ENCODE assay signal across 28 cellular contexts in genomic region chr3:113113361-113113760, GRCh38.
"Had no signal": no experiment of that assay in that cellular context is flagged by ENCODE, and none has a peak within 500 bp of the region (broad histone marks: within the 10 kb centered on the region; RNA-seq: fewer than 3 reads in every experiment).

No MANE protein-coding gene starts in this region.

- H3K4me3 ChIP-seq: cardiac muscle cell, MG63, SJCRH30 had no signal

- H3K36me3 ChIP-seq: cardiac muscle cell, MG63, SJCRH30 had no signal

- H3K27ac Mint-ChIP-seq: activated CD4-positive, alpha-beta memory T cell treated with anti-CD3 and anti-CD28 coated beads for 36 hours; activated naive CD8-positive, alpha-beta T cell treated with anti-CD3 and anti-CD28 coated beads for 36 hours; activated T-cell treated with anti-CD3 and anti-CD28 coated beads, Interleukin-2, amount 50 U/mL, for 24 hours; activated T-helper 1 cell treated with anti-CD3 and anti-CD28 coated beads, Interleukin-12 subunit alpha, Interleukin-12 subunit beta, Interleukin-2, Interleukin-4 antibody, amounts not matched to agents 30 ng/mL and 10 ng/mL and 1 ng/mL, durations not matched to agents 14 hours and 24 hours and 36 hours; T-helper 1 cell treated with Interleukin-12 subunit alpha and Interleukin-12 subunit beta and Interleukin-4 antibody, amounts not matched to agents 30 μg/mL and 1 μg/mL, for 36 hours; T-helper 2 cell treated with Interferon-gamma antibody and Interleukin-4, amounts not matched to agents 5 μg/mL and 100 μg/mL, for 36 hours had no signal

- H3K4me2 ChIP-seq: SK-N-SH had no signal

- DNase-seq: activated CD4-positive, alpha-beta memory T cell treated with anti-CD3 and anti-CD28 coated beads for 36 hours; activated CD4-positive, alpha-beta T cell treated with anti-CD3 and anti-CD28 coated beads, Interleukin-2, amount 50 U/mL, for 1 hour; activated gamma-delta T cell treated with Interleukin-2 at 50 U/mL for 16 hours; activated naive CD4-positive, alpha-beta T cell treated with anti-CD3 and anti-CD28 coated beads, Interleukin-2, amount 50 U/mL, for 16 hours; activated naive CD8-positive, alpha-beta T cell treated with anti-CD3 and anti-CD28 coated beads for 36 hours; activated T-cell treated with anti-CD3 and anti-CD28 coated beads, Interleukin-2, amount 50 U/mL, for 24 hours; amniotic stem cell; aorta; Kasumi-1; KG1; MG63; NCI-H1048; NCI-H1105 treated with DMSO at 0.1 percent for 48 hours; NCI-H1436; NCI-H1694; NCI-H1930; NCI-H2081 treated with DMSO at 0.1 percent for 48 hours; NCI-H345; NCI-H524 treated with DMSO at 0.1 percent for 48 hours; SHP77; SJCRH30; SK-N-SH had no signal

- H3K4me3 Mint-ChIP-seq: activated CD4-positive, alpha-beta memory T cell treated with anti-CD3 and anti-CD28 coated beads for 36 hours; activated naive CD8-positive, alpha-beta T cell treated with anti-CD3 and anti-CD28 coated beads for 36 hours; activated T-cell treated with anti-CD3 and anti-CD28 coated beads, Interleukin-2, amount 50 U/mL, for 24 hours; activated T-helper 1 cell treated with anti-CD3 and anti-CD28 coated beads, Interleukin-12 subunit alpha, Interleukin-12 subunit beta, Interleukin-2, Interleukin-4 antibody, amounts not matched to agents 30 ng/mL and 10 ng/mL and 1 ng/mL, durations not matched to agents 14 hours and 24 hours and 36 hours; central memory CD8-positive, alpha-beta T cell; T-helper 1 cell treated with Interleukin-12 subunit alpha and Interleukin-12 subunit beta and Interleukin-4 antibody, amounts not matched to agents 30 μg/mL and 1 μg/mL, for 36 hours; T-helper 2 cell treated with Interferon-gamma antibody and Interleukin-4, amounts not matched to agents 5 μg/mL and 100 μg/mL, for 36 hours had no signal

- H3K9me2 ChIP-seq: SK-N-SH had no signal

- H3K4me1 ChIP-seq: SJCRH30 had no signal

- H3K9me3 ChIP-seq: MG63, SK-N-SH had no signal

- H3K9me3 Mint-ChIP-seq: activated CD4-positive, alpha-beta memory T cell treated with anti-CD3 and anti-CD28 coated beads for 36 hours; activated naive CD8-positive, alpha-beta T cell treated with anti-CD3 and anti-CD28 coated beads for 36 hours; activated T-cell treated with anti-CD3 and anti-CD28 coated beads, Interleukin-2, amount 50 U/mL, for 24 hours; activated T-helper 1 cell treated with anti-CD3 and anti-CD28 coated beads, Interleukin-12 subunit alpha, Interleukin-12 subunit beta, Interleukin-2, Interleukin-4 antibody, amounts not matched to agents 30 ng/mL and 10 ng/mL and 1 ng/mL, durations not matched to agents 14 hours and 24 hours and 36 hours; central memory CD8-positive, alpha-beta T cell; T-helper 1 cell treated with Interleukin-12 subunit alpha and Interleukin-12 subunit beta and Interleukin-4 antibody, amounts not matched to agents 30 μg/mL and 1 μg/mL, for 36 hours; T-helper 2 cell treated with Interferon-gamma antibody and Interleukin-4, amounts not matched to agents 5 μg/mL and 100 μg/mL, for 36 hours had no signal

- H3K27me3 Mint-ChIP-seq: activated CD4-positive, alpha-beta memory T cell treated with anti-CD3 and anti-CD28 coated beads for 36 hours; activated naive CD8-positive, alpha-beta T cell treated with anti-CD3 and anti-CD28 coated beads for 36 hours; activated T-cell treated with anti-CD3 and anti-CD28 coated beads, Interleukin-2, amount 50 U/mL, for 24 hours; central memory CD8-positive, alpha-beta T cell had no signal

- ATAC-seq: Panc1 had no signal

- H3K27me3 ChIP-seq: cardiac muscle cell, MG63, SJCRH30 had no signal

- H3K27ac ChIP-seq: cardiac muscle cell, SJCRH30 had no signal

- H3K36me3 Mint-ChIP-seq: activated CD4-positive, alpha-beta memory T cell treated with anti-CD3 and anti-CD28 coated beads for 36 hours had no signal
